Comparison of ENCODE assay signal across 18 cellular contexts in genomic region chr4:184320630-184321029, GRCh38.
DNase-seq lines count a peak whose midpoint lies in the region; ATAC-seq lines count a peak whose summit lies in the region.
"Had no signal": no experiment of that assay in that cellular context is flagged by ENCODE, and none has a peak within 500 bp of the region (broad histone marks: within the 10 kb centered on the region; RNA-seq: fewer than 3 reads in every experiment).

No MANE protein-coding gene starts in this region.

- H3K4me3 Mint-ChIP-seq in activated naive CD4-positive, alpha-beta T cell treated with anti-CD3 and anti-CD28 coated beads for 36 hours, result no peak overlapping the region
- H3K4me3 Mint-ChIP-seq in activated naive CD8-positive, alpha-beta T cell treated with anti-CD3 and anti-CD28 coated beads for 36 hours, result no peak overlapping the region
- H3K4me3 Mint-ChIP-seq in stimulated activated naive B cell treated with anti-CD40 and anti-IgM and Interleukin-4, amounts not matched to agents 10 μg/mL and 1 μg/mL and 100 μg/mL, for 72 hours, result no peak overlapping the region
- H3K4me3 Mint-ChIP-seq: CD8-positive, alpha-beta memory T cell had no signal

- peaks cover 34% of the 10 kb centered on the region for H3K4me1 Mint-ChIP-seq in activated naive CD4-positive, alpha-beta T cell treated with anti-CD3 and anti-CD28 coated beads for 36 hours (ENCODE audit: low read depth)
- H3K4me1 Mint-ChIP-seq in activated naive CD8-positive, alpha-beta T cell treated with anti-CD3 and anti-CD28 coated beads for 36 hours, result peaks cover 47% of the 10 kb centered on the region
- peaks cover 46 to 78% of the 10 kb centered on the region in 2 donors for H3K4me1 Mint-ChIP-seq in stimulated activated naive B cell treated with anti-CD40 and anti-IgM and Interleukin-4, amounts not matched to agents 10 μg/mL and 1 μg/mL and 100 μg/mL, for 72 hours

- H3K27me3 Mint-ChIP-seq in activated naive CD4-positive, alpha-beta T cell treated with anti-CD3 and anti-CD28 coated beads for 36 hours (ENCODE audit: low read depth), result peaks cover 2% of the 10 kb centered on the region
- peaks cover 6% of the 10 kb centered on the region for H3K27me3 Mint-ChIP-seq in activated naive CD8-positive, alpha-beta T cell treated with anti-CD3 and anti-CD28 coated beads for 36 hours
- no peaks in the 10 kb centered on the region for H3K27me3 Mint-ChIP-seq in stimulated activated naive B cell treated with anti-CD40 and anti-IgM and Interleukin-4, amounts not matched to agents 10 μg/mL and 1 μg/mL and 100 μg/mL, for 72 hours

- no peak for ATAC-seq in stimulated activated naive B cell treated with anti-CD40 and anti-IgM and Interleukin-4, amounts not matched to agents 10 μg/mL and 1 μg/mL and 100 μg/mL, for 72 hours (replicated peaks)
- ATAC-seq in GM21526 (IDR thresholded peaks at IDR 0.05; ENCODE audit: low FRiP score, unreplicated experiment), result no peak

- intact Hi-C loops in activated naive CD4-positive, alpha-beta T cell treated with anti-CD3 and anti-CD28 coated beads for 36 hours (cut with micrococcal nuclease), result no loop called here

- no peaks in the 10 kb centered on the region for H3K36me3 Mint-ChIP-seq in activated naive CD4-positive, alpha-beta T cell treated with anti-CD3 and anti-CD28 coated beads for 36 hours (ENCODE audit: low read depth)
- peaks cover 2% of the 10 kb centered on the region for H3K36me3 Mint-ChIP-seq in activated naive CD8-positive, alpha-beta T cell treated with anti-CD3 and anti-CD28 coated beads for 36 hours
- H3K36me3 Mint-ChIP-seq in stimulated activated naive B cell treated with anti-CD40 and anti-IgM and Interleukin-4, amounts not matched to agents 10 μg/mL and 1 μg/mL and 100 μg/mL, for 72 hours, result peaks cover 5 to 10% of the 10 kb centered on the region in 2 donors

- H3K27ac Mint-ChIP-seq in activated naive CD4-positive, alpha-beta T cell treated with anti-CD3 and anti-CD28 coated beads for 36 hours, result peak overlapping the region; percentile 59
- H3K27ac Mint-ChIP-seq in activated naive CD8-positive, alpha-beta T cell treated with anti-CD3 and anti-CD28 coated beads for 36 hours, result peak overlapping the region; percentile 95
- H3K27ac Mint-ChIP-seq in stimulated activated naive B cell treated with anti-CD40 and anti-IgM and Interleukin-4, amounts not matched to agents 10 μg/mL and 1 μg/mL and 100 μg/mL, for 72 hours, result peak overlapping the region; percentile 95
- H3K27ac Mint-ChIP-seq: CD8-positive, alpha-beta memory T cell had no signal

- no peaks in the 10 kb centered on the region for H3K9me3 Mint-ChIP-seq in activated naive CD4-positive, alpha-beta T cell treated with anti-CD3 and anti-CD28 coated beads for 36 hours
- H3K9me3 Mint-ChIP-seq in activated naive CD8-positive, alpha-beta T cell treated with anti-CD3 and anti-CD28 coated beads for 36 hours, result peaks cover 2% of the 10 kb centered on the region
- peaks cover 0 to 3% of the 10 kb centered on the region in 2 donors for H3K9me3 Mint-ChIP-seq in stimulated activated naive B cell treated with anti-CD40 and anti-IgM and Interleukin-4, amounts not matched to agents 10 μg/mL and 1 μg/mL and 100 μg/mL, for 72 hours
- H3K9me3 Mint-ChIP-seq: CD8-positive, alpha-beta memory T cell had no signal

- no peak for DNase-seq in activated naive CD4-positive, alpha-beta T cell treated with anti-CD3 and anti-CD28 coated beads for 36 hours
- DNase-seq in activated naive CD4-positive, alpha-beta T cell (lab: John Stamatoyannopoulos, UW), result no peak
- no peak for DNase-seq in activated naive CD8-positive, alpha-beta T cell treated with anti-CD3 and anti-CD28 coated beads for 36 hours
- DNase-seq in iris pigment epithelial cell (ENCODE audit: low read depth) (peak; percentile 46), NCI-H146 treated with DMSO at 0.1 percent for 48 hours (lab: John Stamatoyannopoulos, UW; ENCODE audit: unreplicated experiment) (no peak), midbrain (lab: John Stamatoyannopoulos, UW) (no peak)
- no peak for DNase-seq in stimulated activated naive B cell treated with anti-CD40 and anti-IgM and Interleukin-4, amounts not matched to agents 10 μg/mL and 1 μg/mL and 100 μg/mL, for 72 hours
- DNase-seq: activated gamma-delta T cell; aorta; CD8-positive, alpha-beta memory T cell; dermis blood vessel endothelial cell; kidney glomerular epithelial cell; NCI-H187 treated with DMSO at 0.1 percent for 48 hours; nucleus accumbens; SK-N-SH; T-helper 9 cell; WERI-Rb-1 had no signal

- CTCF ChIA-PET in activated naive CD4-positive, alpha-beta T cell treated with anti-CD3 and anti-CD28 coated beads for 36 hours (lab: Charles Lee), result interaction anchor here (1.8 kb wide), 3 partner anchors 38 to 55 kb away, joined by 5 to 6 read pairs (median 6); no protein-coding TSS in a partner anchor
